14 cellular contexts compared by ENCODE assay signal in the genomic region with DNA sequence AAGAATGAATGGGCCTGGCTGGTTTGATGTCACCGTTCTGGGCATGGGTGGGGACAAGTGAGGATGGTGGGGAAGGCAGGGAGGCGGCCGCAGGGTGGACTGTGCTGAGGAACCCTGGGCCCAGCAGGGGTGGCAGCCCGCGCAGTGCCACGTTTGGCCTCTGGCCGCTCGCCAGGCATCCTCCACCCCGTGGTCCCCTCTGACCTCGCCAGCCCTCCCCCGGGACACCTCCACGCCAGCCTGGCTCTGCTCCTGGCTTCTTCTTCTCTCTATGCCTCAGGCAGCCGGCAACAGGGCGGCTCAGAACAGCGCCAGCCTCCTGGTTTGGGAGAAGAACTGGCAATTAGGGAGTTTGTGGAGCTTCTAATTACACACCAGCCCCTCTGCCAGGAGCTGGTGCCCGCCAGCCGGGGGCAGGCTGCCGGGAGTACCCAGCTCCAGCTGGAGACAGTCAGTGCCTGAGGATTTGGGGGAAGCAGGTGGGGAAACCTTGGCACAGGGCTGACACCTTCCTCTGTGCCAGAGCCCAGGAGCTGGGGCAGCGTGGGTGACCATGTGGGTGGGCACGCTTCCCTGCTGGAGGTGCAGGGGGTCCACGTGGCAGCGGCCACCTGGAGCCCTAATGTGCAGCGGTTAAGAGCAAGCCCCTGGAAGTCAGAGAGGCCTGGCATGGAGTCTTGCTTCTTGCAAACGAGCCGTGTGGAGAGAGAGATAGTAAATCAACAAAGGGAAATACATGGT. TPM values are rescaled to one million over a fixed set of nuclear protein-coding genes. Genes with fewer than 3 reads are reported as not detected.
DNase-seq lines count a peak whose midpoint lies in the region; ATAC-seq and TF ChIP-seq lines count a peak whose summit lies in the region.
"Had no signal": no experiment of that assay in that cellular context is flagged by ENCODE, and none has a peak within 500 bp of the region (broad histone marks: within the 10 kb centered on the region; RNA-seq: fewer than 3 reads in every experiment).

No MANE protein-coding gene starts in this region.

- intact Hi-C loops in testis (cut with DNase I; ENCODE audit: low total_unique reads) (no loop called here), left ventricle myocardium inferior (cut with micrococcal nuclease) (no loop called here), left ventricle myocardium superior (cut with micrococcal nuclease) (no loop called here)

- H4K8ac ChIP-seq in mesenchymal stem cell (ENCODE audit: low read length) = peak overlapping the region; percentile 54

- no peaks in the 10 kb centered on the region for H4K20me1 ChIP-seq in SK-N-SH (ENCODE audit: insufficient read depth)

- no peak overlapping the region for H2BK5ac ChIP-seq in mesenchymal stem cell (ENCODE audit: low read depth, low read length, poor library complexity, severe bottlenecking)

- POLR2A ChIA-PET in SK-N-SH (lab: Yijun Ruan, JAX) = interaction anchor here (0.8 to 1.8 kb wide), 3 partner anchors 9 to 74 kb away, joined by 3 to 6 read pairs (median 5); a partner anchor contains a TSS

- H3K9me3 ChIP-seq in SK-N-SH = no peaks in the 10 kb centered on the region
- H3K9me3 ChIP-seq in mesenchymal stem cell (ENCODE audit: control insufficient read depth, low read length) = no peaks in the 10 kb centered on the region
- no peaks in the 10 kb centered on the region for H3K9me3 ChIP-seq in testis
- H3K9me3 ChIP-seq in left ventricle myocardium inferior (replicated peaks) = no peaks in the 10 kb centered on the region
- H3K9me3 ChIP-seq: adrenal gland, thyroid gland had no signal

- H3K27me3 ChIP-seq in SK-N-SH (ENCODE audit: insufficient read depth) (no peaks in the 10 kb centered on the region), mesenchymal stem cell (ENCODE audit: control insufficient read depth in 1 of 2, insufficient read depth in 1 of 2, low read length in 2 of 2) (no peaks in the 10 kb centered on the region), testis (no peaks in the 10 kb centered on the region), left ventricle myocardium inferior (ENCODE audit: low read depth) (peaks cover 5% of the 10 kb centered on the region)
- H3K27me3 ChIP-seq: adrenal gland, thyroid gland had no signal

- H3K27ac ChIP-seq in SK-N-SH (ENCODE audit: low read depth in 2 of 2, low read length in 1 of 2) (peak overlapping the region in 1 of 2 experiments; percentile 61; a peak in 2 of 4 replicates), mesenchymal stem cell (ENCODE audit: low read length, poor library complexity, severe bottlenecking) (no peak overlapping the region), testis (peak overlapping the region; percentile 74 to 76), left ventricle myocardium inferior (replicated peaks) (no peak overlapping the region)
- H3K27ac ChIP-seq: adrenal gland, thyroid gland had no signal

- no peak overlapping the region for H3K4me2 ChIP-seq in SK-N-SH
- H3K4me2 ChIP-seq in mesenchymal stem cell (ENCODE audit: low read length, poor library complexity, severe bottlenecking) = no peak overlapping the region

- peak overlapping the region in 1 of 2 experiments; percentile 11 for H3K4ac ChIP-seq in mesenchymal stem cell (ENCODE audit: low read depth in 1 of 2, low read length in 2 of 2)

- no peak overlapping the region for H3K14ac ChIP-seq in mesenchymal stem cell (ENCODE audit: low read length in 2 of 2)

- no peaks in the 10 kb centered on the region for H3K79me2 ChIP-seq in SK-N-SH (ENCODE audit: insufficient read depth)

- peak overlapping the region; percentile 58 for H4K91ac ChIP-seq in mesenchymal stem cell (ENCODE audit: low read length)

- H3K9me2 ChIP-seq in SK-N-SH = no peaks in the 10 kb centered on the region

- H2BK12ac ChIP-seq in mesenchymal stem cell (ENCODE audit: low read length in 2 of 2) = peak overlapping the region in 1 of 2 experiments; percentile 76

- peak overlapping the region in 1 of 2 experiments; percentile 58 for H3K18ac ChIP-seq in mesenchymal stem cell (ENCODE audit: low read depth in 1 of 2, low read length in 2 of 2)

- peak; percentile 6 to 52 for DNase-seq in NCI-H2081 (lab: John Stamatoyannopoulos, UW)
- DNase-seq in NCI-H2081 treated with DMSO at 0.1 percent for 48 hours (lab: John Stamatoyannopoulos, UW) = no peak
- peak; percentile 85 for DNase-seq in SK-N-SH
- DNase-seq in mesenchymal stem cell = no peak
- no peak for DNase-seq in testis
- no peak for DNase-seq in left ventricle myocardium inferior
- DNase-seq in hepatic stellate cell (ENCODE audit: low spot score) = no peak
- DNase-seq in left ventricle myocardium superior = no peak
- DNase-seq: activated CD4-positive, alpha-beta memory T cell treated with anti-CD3 and anti-CD28 coated beads, Interleukin-2, amount 10 ng/mL, durations not matched to agents 7 days and 5 days; adrenal gland; midbrain; NCI-H2029 treated with DMSO at 0.1 percent for 48 hours; thyroid gland had no signal

- WGBS in SK-N-SH (ENCODE audit: low lambda C conversion rate) = 71% methylated on average over 23 of the region's 25 CpGs
- 80% methylated on average over 24 of the region's 25 CpGs for WGBS in mesenchymal stem cell
- WGBS in testis, 2 donors = 62 to 67% methylated on average over 11 to 25 of the region's 25 CpGs

- no peak overlapping the region for H2AFZ ChIP-seq in SK-N-SH (ENCODE audit: low read depth)
- no peak overlapping the region for H2AFZ ChIP-seq in mesenchymal stem cell (ENCODE audit: low read depth, low read length)

- H3K4me3 ChIP-seq in SK-N-SH (ENCODE audit: low read depth in 2 of 2, low read length in 1 of 2) (no peak overlapping the region), mesenchymal stem cell (ENCODE audit: insufficient read depth in 1 of 2, low read depth in 1 of 2, low read length in 2 of 2) (no peak overlapping the region), testis (no peak overlapping the region), left ventricle myocardium inferior (no peak overlapping the region)
- H3K4me3 ChIP-seq: adrenal gland, thyroid gland had no signal

- H3K23ac ChIP-seq in mesenchymal stem cell (ENCODE audit: low read length in 2 of 2) = no peak overlapping the region

- TF ChIP-seq CTCF in SK-N-SH (IDR thresholded peaks at IDR 0.05) (no peak), testis (IDR thresholded peaks at IDR 0.05) (no peak), left ventricle myocardium inferior (IDR thresholded peaks at IDR 0.05; ENCODE audit: borderline replicate concordance) (no peak)

- CTCF ChIA-PET in SK-N-SH (lab: Yijun Ruan, JAX) = interaction anchor here (0.7 to 1.5 kb wide), 4 partner anchors 27 to 31 kb away, joined by 3 to 5 read pairs (median 4); a partner anchor contains a TSS

- no peak for TF ChIP-seq POLR2A in testis (IDR thresholded peaks at IDR 0.05)

- H3K4me1 ChIP-seq in SK-N-SH (ENCODE audit: control insufficient read depth in 1 of 2, insufficient read depth in 2 of 2, low read depth in 1 of 2, low read length in 1 of 2) (peaks cover 0 to 14% of the 10 kb centered on the region in 2 experiments; a peak in 1 of 4 replicates), mesenchymal stem cell (ENCODE audit: control insufficient read depth, insufficient read depth, low read depth, low read length) (peaks cover 28% of the 10 kb centered on the region), testis (peaks cover 30% of the 10 kb centered on the region), left ventricle myocardium inferior (no peaks in the 10 kb centered on the region)

- no peak for ATAC-seq in left ventricle myocardium superior
- ATAC-seq: activated T-helper 17 cell treated with anti-CD3 and anti-CD28 coated beads, Interleukin-2, amount 50 U/mL, for 72 hours had no signal

- no peak for TF ChIP-seq EP300 in SK-N-SH (IDR thresholded peaks at IDR 0.05; ENCODE audit: borderline replicate concordance in 1 of 2, low read depth in 1 of 2, low read length in 1 of 2)

- H3K79me1 ChIP-seq in mesenchymal stem cell (replicated peaks; ENCODE audit: low read length, poor library complexity, severe bottlenecking) = no peaks in the 10 kb centered on the region

- H3K9ac ChIP-seq in SK-N-SH (no peak overlapping the region), mesenchymal stem cell (ENCODE audit: low read length) (no peak overlapping the region)

- H3F3A ChIP-seq in SK-N-SH (replicated peaks; ENCODE audit: insufficient read depth) = no peaks in the 10 kb centered on the region

- H3K36me3 ChIP-seq in SK-N-SH (replicated peaks in 1 of 2; ENCODE audit: control insufficient read depth in 1 of 2, insufficient read depth in 2 of 2, low read length in 1 of 2) (no peaks in the 10 kb centered on the region), mesenchymal stem cell (ENCODE audit: control insufficient read depth in 1 of 2, insufficient read depth in 2 of 2, low read depth in 1 of 2, low read length in 2 of 2) (no peaks in the 10 kb centered on the region), testis (ENCODE audit: low read depth, missing control alignments) (no peaks in the 10 kb centered on the region), left ventricle myocardium inferior (no peaks in the 10 kb centered on the region)
- H3K36me3 ChIP-seq: adrenal gland, thyroid gland had no signal

- H2BK15ac ChIP-seq in mesenchymal stem cell (ENCODE audit: low read depth, poor library complexity, severe bottlenecking) = no peak overlapping the region

- no peak for TF ChIP-seq RAD21 in SK-N-SH (IDR thresholded peaks at IDR 0.05; ENCODE audit: low read length)

- H2AK5ac ChIP-seq in mesenchymal stem cell (ENCODE audit: low read length, severe bottlenecking) = no peak overlapping the region

- no peak overlapping the region for H2BK120ac ChIP-seq in mesenchymal stem cell (ENCODE audit: low read depth, low read length)

RNA-seq across cellular contexts. Expression of a gene that starts 6.4 kb away (rescaled TPM):
- polyA plus RNA-seq in SK-N-SH (2012; rRNA removed) (380 and 392 TPM in 2 replicates), testis (ENCODE audit: insufficient read depth, low read depth, low replicate concordance) (828 TPM)
- 248 and 316 TPM in 2 replicates for polyA plus RNA-seq in SK-N-SH (2012; cell fraction: cytosol; rRNA removed)
- 275 and 299 TPM in 2 replicates for polyA plus RNA-seq in SK-N-SH (2012; cell fraction: nucleus; rRNA removed)
- polyA plus RNA-seq in mesenchymal stem cell (2013, experiment 1 of 2) = 83.0 TPM
- 81.2 TPM for polyA plus RNA-seq in mesenchymal stem cell (2013, experiment 2 of 2)
- total RNA-seq in testis (1,000 to 10,000 TPM; 1,211 to 2,317 TPM), left ventricle myocardium inferior (122 TPM), left ventricle myocardium superior (146 TPM)
- total RNA-seq: activated CD4-positive, alpha-beta memory T cell treated with anti-CD3 and anti-CD28 coated beads, Interleukin-2, amount 10 ng/mL, durations not matched to agents 7 days and 5 days; activated T-helper 17 cell treated with anti-CD3 and anti-CD28 coated beads, Interleukin-2, amount 50 U/mL, for 72 hours had no signal

RNA-seq across cellular contexts. Expression of a gene that starts 12.8 kb away (rescaled TPM):
- polyA plus RNA-seq in SK-N-SH (2012; rRNA removed) (0.16 and 0.26 TPM in 2 replicates), testis (ENCODE audit: insufficient read depth, low read depth, low replicate concordance) (15.3 TPM)
- 0.05 and 0.18 TPM in 2 replicates for polyA plus RNA-seq in SK-N-SH (2012; cell fraction: cytosol; rRNA removed)
- 1.0 and 1.5 TPM in 2 replicates for polyA plus RNA-seq in SK-N-SH (2012; cell fraction: nucleus; rRNA removed)
- 0.03 TPM for polyA plus RNA-seq in mesenchymal stem cell (2013, experiment 1 of 2)
- polyA plus RNA-seq in mesenchymal stem cell (2013, experiment 2 of 2) = 0.01 TPM
- total RNA-seq in testis (10 to 100 TPM; 31.7 to 41.9 TPM), left ventricle myocardium inferior (0.33 TPM), left ventricle myocardium superior (1.4 TPM)

RNA-seq across cellular contexts. Expression of a gene that starts 30.9 kb away (rescaled TPM):
- polyA plus RNA-seq in SK-N-SH (2012; rRNA removed) (7.2 and 9.3 TPM in 2 replicates), testis (ENCODE audit: insufficient read depth, low read depth, low replicate concordance) (16.9 TPM)
- polyA plus RNA-seq in SK-N-SH (2012; cell fraction: cytosol; rRNA removed) = 2.4 and 4.3 TPM in 2 replicates
- polyA plus RNA-seq in SK-N-SH (2012; cell fraction: nucleus; rRNA removed) = 30.4 and 32.0 TPM in 2 replicates
- polyA plus RNA-seq in mesenchymal stem cell (2013, experiment 1 of 2) = 15.3 TPM
- 15.6 TPM for polyA plus RNA-seq in mesenchymal stem cell (2013, experiment 2 of 2)
- total RNA-seq in testis (10 to 100 TPM; 58.4 to 71.4 TPM), left ventricle myocardium inferior (9.3 TPM), left ventricle myocardium superior (7.6 TPM)

RNA-seq across cellular contexts. Expression of a gene that starts 45.2 kb away (rescaled TPM):
- polyA plus RNA-seq in SK-N-SH (2012; rRNA removed) (1.3 and 1.9 TPM in 2 replicates), testis (ENCODE audit: insufficient read depth, low read depth, low replicate concordance) (1.1 TPM)
- 1.7 and 1.9 TPM in 2 replicates for polyA plus RNA-seq in SK-N-SH (2012; cell fraction: cytosol; rRNA removed)
- 1.4 and 2.0 TPM in 2 replicates for polyA plus RNA-seq in SK-N-SH (2012; cell fraction: nucleus; rRNA removed)
- polyA plus RNA-seq in mesenchymal stem cell (2013, experiment 1 of 2) = 5.7 TPM
- 5.4 TPM for polyA plus RNA-seq in mesenchymal stem cell (2013, experiment 2 of 2)
- total RNA-seq in testis (1 to 10 TPM; 1.2 to 2.0 TPM), left ventricle myocardium inferior (1.8 TPM), left ventricle myocardium superior (1.7 TPM)

Comparison
In these comparisons a context has a peak if more than half of its experiments do, and no peak if none do; other contexts are left out.
1. DNase-seq: peak in NCI-H2081 (2 of 2) and SK-N-SH (single experiment); none in NCI-H2081 treated with DMSO at 0.1 percent for 48 hours (single experiment), mesenchymal stem cell (single experiment), testis (single experiment), left ventricle myocardium inferior (single experiment), hepatic stellate cell (single experiment) and left ventricle myocardium superior (single experiment).
2. H3K27ac ChIP-seq: peak in testis (2 of 2); none in mesenchymal stem cell (single experiment) and left ventricle myocardium inferior (single experiment).
3. RNA of a gene that starts 12.8 kb away (total RNA-seq): 31.7 to 41.9 TPM in testis; 1.4 TPM in left ventricle myocardium superior (single experiment) and 0.33 TPM in left ventricle myocardium inferior (single experiment); every median in the first group is over 10 times any median in the second.